ENCODE assay signal across 8 cellular contexts in genomic region chr17:78128616-78129384, GRCh38. TPM values are rescaled to one million over a fixed set of nuclear protein-coding genes. Genes with fewer than 3 reads are reported as not detected.
DNase-seq lines count a peak whose midpoint lies in the region; ATAC-seq and TF ChIP-seq lines count a peak whose summit lies in the region.

TMC6 (minus strand) TSS chr17:78128755; CDS start chr17:78126832, 1,923 bp downstream.

- H3K27ac Mint-ChIP-seq in dendritic cell treated with granulocyte-macrophage colony-stimulating factor and Interleukin-4, amounts not matched to agents 40 ng/mL and 50 ng/mL, for 4 days, result peak within 1 kb of the TSS; percentile 93

- H3K9me3 ChIP-seq in liver (ENCODE audit: control insufficient read depth in 4 of 4, low read length in 3 of 4), result no peaks in the 10 kb centered on the region

- intact Hi-C loops in dendritic cell treated with granulocyte-macrophage colony-stimulating factor and Interleukin-4, amounts not matched to agents 40 ng/mL and 50 ng/mL, for 4 days (cut with micrococcal nuclease), result loop anchor here (5.0 kb wide), 1 partner anchor 59 kb away; the partner anchor contains the start of genes AFMID and TK1

- ATAC-seq in GM18907 (IDR thresholded peaks at IDR 0.05; ENCODE audit: unreplicated experiment) (peak; percentile 17), HG03469 (IDR thresholded peaks at IDR 0.05; ENCODE audit: unreplicated experiment) (no peak)

- H3K36me3 ChIP-seq in liver (ENCODE audit: control insufficient read depth in 4 of 4, insufficient read depth in 3 of 4, low read depth in 1 of 4, low read length in 3 of 4), result peaks cover 0 to 1% (median 0%) of the 10 kb centered on the region in 4 donors

- H3K27me3 Mint-ChIP-seq in dendritic cell treated with granulocyte-macrophage colony-stimulating factor and Interleukin-4, amounts not matched to agents 40 ng/mL and 50 ng/mL, for 4 days, result peaks cover 3% of the 10 kb centered on the region

- H3K4me1 Mint-ChIP-seq in dendritic cell treated with granulocyte-macrophage colony-stimulating factor and Interleukin-4, amounts not matched to agents 40 ng/mL and 50 ng/mL, for 4 days (ENCODE audit: low read depth), result peaks cover 91% of the 10 kb centered on the region

- peak; percentile 49 for DNase-seq in ACHN
- peak; percentile 89 for DNase-seq in NCI-H2196 (lab: John Stamatoyannopoulos, UW; ENCODE audit: unreplicated experiment)
- peak; percentile 69 for DNase-seq in activated CD4-positive, CD25-positive, alpha-beta regulatory T cell treated with anti-CD3 and anti-CD28 coated beads, Interleukin-2, amount 50 U/mL, for 72 hours
- peak; percentile 59 for DNase-seq in stimulated activated CD8-positive, alpha-beta memory T cell treated with anti-CD3 and anti-CD28 coated beads, Interleukin-12 subunit alpha, Interleukin-12 subunit beta, amount 100 ng/mL, for 4 hours (ENCODE audit: low read depth)

- no peaks in the 10 kb centered on the region for H3K27me3 ChIP-seq in liver (ENCODE audit: control insufficient read depth in 4 of 4, insufficient read depth in 4 of 4, low read length in 3 of 4)

- H3K4me1 ChIP-seq in liver (ENCODE audit: control insufficient read depth in 4 of 4, insufficient read depth in 4 of 4, low read length in 3 of 4), result peaks cover 3 to 42% (median 15%) of the 10 kb centered on the region in 4 donors

- H3K9ac ChIP-seq in liver (ENCODE audit: low read depth in 1 of 2, low read length in 2 of 2), result peak within 1 kb of the TSS in 1 of 2 donors; percentile 9

- in situ Hi-C loops in ACHN (cut with HindIII; ENCODE audit: low pct_ligation_motif_present, low pct_unique_long_range_greater_than_20kb, low sequenced_read_pairs), result no loop called here

- H3K9me3 Mint-ChIP-seq in dendritic cell treated with granulocyte-macrophage colony-stimulating factor and Interleukin-4, amounts not matched to agents 40 ng/mL and 50 ng/mL, for 4 days, result no peaks in the 10 kb centered on the region

- no peak for TF ChIP-seq RAD21 in liver (IDR thresholded peaks at IDR 0.05)

- 6% methylated on average over 44 of the region's 47 CpGs for WGBS in liver

- no peak for TF ChIP-seq CTCF in liver (IDR thresholded peaks at IDR 0.05; ENCODE audit: low read depth, low read length, missing input control)

- peaks cover 73% of the 10 kb centered on the region for H3K36me3 Mint-ChIP-seq in dendritic cell treated with granulocyte-macrophage colony-stimulating factor and Interleukin-4, amounts not matched to agents 40 ng/mL and 50 ng/mL, for 4 days (ENCODE audit: low read depth)

- peak within 1 kb of the TSS; percentile 80 to 81 for H3K27ac ChIP-seq in liver (ENCODE audit: low read depth in 1 of 2, low read length in 2 of 2)

- peak within 1 kb of the TSS; percentile 42 to 68 (median 48) for H3K4me3 ChIP-seq in liver (ENCODE audit: low read depth in 1 of 3, low read length in 3 of 3)

- H3K4me3 Mint-ChIP-seq in dendritic cell treated with granulocyte-macrophage colony-stimulating factor and Interleukin-4, amounts not matched to agents 40 ng/mL and 50 ng/mL, for 4 days, result peak within 1 kb of the TSS; percentile 93

TF ChIP-seq in liver, 16 proteins besides CTCF, POLR2A, EP300 and RAD21:
- TF ChIP-seq YY1 (IDR thresholded peaks at IDR 0.05) (no peak), HNF4G (IDR thresholded peaks at IDR 0.05) (no peak), TAF1 (conservative IDR thresholded peaks at IDR 0.05) (no peak), ATF3 (IDR thresholded peaks at IDR 0.05) (no peak), GABPA (IDR thresholded peaks at IDR 0.05 in 1 of 2, conservative IDR thresholded peaks at IDR 0.05 in 1 of 2) (no peak), NR2F2 (IDR thresholded peaks at IDR 0.05) (no peak), FOXA1 (IDR thresholded peaks at IDR 0.05) (no peak), HNF4A (conservative IDR thresholded peaks at IDR 0.05) (no peak), FOXA2 (IDR thresholded peaks at IDR 0.05) (no peak), JUND (IDR thresholded peaks at IDR 0.05) (no peak), EGR1 (IDR thresholded peaks at IDR 0.05; ENCODE audit: low read depth in 2 of 2) (no peak), RXRA (IDR thresholded peaks at IDR 0.05) (no peak), REST (IDR thresholded peaks at IDR 0.05) (no peak), MAX (IDR thresholded peaks at IDR 0.05) (no peak), SP1 (IDR thresholded peaks at IDR 0.05) (no peak), ZBTB33 (IDR thresholded peaks at IDR 0.05) (no peak)

RNA-seq across cellular contexts. Expression of gene TMC6, which starts in this region (rescaled TPM):
- total RNA-seq in liver, result 10 to 100 TPM; 18.3 to 61.9 TPM
- 1 to 10 TPM; 7.7 to 8.4 TPM for polyA plus RNA-seq in liver
